9 cellular contexts compared by ENCODE assay signal in the genomic region with DNA sequence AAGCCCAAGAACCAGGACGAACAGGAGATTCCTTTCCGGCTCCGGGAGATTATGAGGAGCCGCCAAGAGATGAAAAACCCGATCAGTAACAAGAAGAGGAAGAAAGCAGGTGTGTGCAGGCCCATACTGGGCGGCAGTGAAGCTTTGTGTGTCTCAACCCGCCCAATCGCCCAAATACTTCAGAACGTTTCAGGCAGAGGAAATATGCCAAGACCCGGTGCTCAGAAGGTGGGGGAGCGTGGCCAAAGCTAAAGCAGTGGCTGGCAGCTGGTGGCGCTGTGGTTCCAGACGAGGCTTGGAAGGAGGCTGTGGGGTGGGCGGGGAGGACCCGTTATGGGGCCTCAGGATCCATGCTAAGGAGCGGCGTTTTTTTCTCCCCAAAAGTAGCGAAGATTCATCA. TPM values are rescaled to one million over a fixed set of nuclear protein-coding genes. Genes with fewer than 3 reads are reported as not detected.
DNase-seq lines count a peak whose midpoint lies in the region; FAIRE-seq and TF ChIP-seq lines count a peak whose summit lies in the region.
"Had no signal": no experiment of that assay in that cellular context is flagged by ENCODE, and none has a peak within 500 bp of the region (broad histone marks: within the 10 kb centered on the region; RNA-seq: fewer than 3 reads in every experiment).

No MANE protein-coding gene starts in this region.

- peaks cover 3% of the 10 kb centered on the region for H4K20me1 ChIP-seq in neural progenitor cell (ENCODE audit: low read depth)

- H3K36me3 Mint-ChIP-seq in neural progenitor cell, result peaks cover 9% of the 10 kb centered on the region

- peaks cover 3% of the 10 kb centered on the region for H3K27me3 Mint-ChIP-seq in neural progenitor cell (ENCODE audit: insufficient read depth, low read depth)

- H3K4me1 ChIP-seq in neural progenitor cell, result peaks cover 13% of the 10 kb centered on the region

- peak overlapping the region; percentile 96 for H3K4me3 Mint-ChIP-seq in neural progenitor cell

- DNase-seq in GM06990 (ENCODE audit: extremely low read depth, insufficient read length) (no peak), NOMO-1 (lab: John Stamatoyannopoulos, UW; ENCODE audit: unreplicated experiment in 2 of 2) (peak; percentile 10 to 54), bronchial epithelial cell (ENCODE audit: low read depth) (peak; percentile 52), neural progenitor cell (ENCODE audit: low spot score) (peak; percentile 48), NCI-H1930 (lab: John Stamatoyannopoulos, UW) (no peak), NCI-H2196 treated with DMSO at 0.1 percent for 48 hours (lab: John Stamatoyannopoulos, UW; ENCODE audit: unreplicated experiment) (no peak), cortex of kidney (lab: John Stamatoyannopoulos, UW) (no peak)
- DNase-seq in stimulated activated CD4-positive, alpha-beta T cell treated with anti-CD3 and anti-CD28 coated beads, Interleukin-15, amount 100 ng/mL, for 24 hours, result no peak

- TF ChIP-seq CTCF in GM06990 (IDR thresholded peaks at IDR 0.05; ENCODE audit: insufficient read depth, low read length, poor library complexity, severe bottlenecking), result peak; percentile 18
- peak; percentile 38 for TF ChIP-seq CTCF in bronchial epithelial cell (IDR thresholded peaks at IDR 0.05; ENCODE audit: insufficient read depth, low read length, severe bottlenecking)
- TF ChIP-seq CTCF in neural progenitor cell (IDR thresholded peaks at IDR 0.05), result no peak

- FAIRE-seq in bronchial epithelial cell (lab: Jason Lieb, UNC), result no peak

- no peaks in the 10 kb centered on the region for H3K9me3 Mint-ChIP-seq in neural progenitor cell
- H3K9me3 Mint-ChIP-seq: activated naive CD4-positive, alpha-beta T cell treated with anti-CD3 and anti-CD28 coated beads, Interleukin-2, amount 50 U/mL, for 72 hours had no signal

- H2AFZ ChIP-seq in neural progenitor cell (replicated peaks), result no peak overlapping the region

- no peak overlapping the region for H3K27ac ChIP-seq in neural progenitor cell

- H3K36me3 ChIP-seq in GM06990 (ENCODE audit: control insufficient read depth, insufficient read depth, low read length) (peaks cover 31% of the 10 kb centered on the region), bronchial epithelial cell (ENCODE audit: control insufficient read depth, insufficient read depth, low read length) (peaks cover 34% of the 10 kb centered on the region), neural progenitor cell (peaks cover 6% of the 10 kb centered on the region)

- peaks cover 49% of the 10 kb centered on the region for H3K79me2 ChIP-seq in neural progenitor cell (ENCODE audit: low read depth)

- H3K4me3 ChIP-seq in GM06990 (replicated peaks; ENCODE audit: low read depth, low read length) (peak overlapping the region; percentile 13; the same call in 1 of the 2 replicates), bronchial epithelial cell (ENCODE audit: low read depth, low read length) (no peak overlapping the region), neural progenitor cell (peak overlapping the region; percentile 99)

- peak overlapping the region; percentile 97 for H3K4me2 ChIP-seq in neural progenitor cell

- H3K27me3 ChIP-seq in GM06990 (replicated peaks; ENCODE audit: control insufficient read depth, insufficient read depth, low read length), result no peaks in the 10 kb centered on the region
- H3K27me3 ChIP-seq in bronchial epithelial cell (ENCODE audit: control insufficient read depth, insufficient read depth, low read length), result no peaks in the 10 kb centered on the region
- no peaks in the 10 kb centered on the region for H3K27me3 ChIP-seq in neural progenitor cell

- H3K4me1 Mint-ChIP-seq in neural progenitor cell, result peaks cover 21% of the 10 kb centered on the region

- H3K27ac Mint-ChIP-seq in neural progenitor cell, result no peak overlapping the region

- H3K9ac ChIP-seq in neural progenitor cell, result no peak overlapping the region

- H3K9me3 ChIP-seq in neural progenitor cell (ENCODE audit: low read depth), result no peaks in the 10 kb centered on the region

- peaks cover 19% of the 10 kb centered on the region for H3F3A ChIP-seq in neural progenitor cell (ENCODE audit: low read depth)

RNA-seq across cellular contexts. Expression of a gene that starts 1.2 kb away (rescaled TPM):
- total RNA-seq in bronchial epithelial cell (6.8 and 10.2 TPM in 2 replicates), neural progenitor cell (ENCODE audit: low replicate concordance) (22.4 and 27.8 TPM in 2 replicates)

RNA-seq across cellular contexts. Expression of a gene that starts 1.3 kb away (rescaled TPM):
- 47.7 and 73.7 TPM in 2 replicates for total RNA-seq in bronchial epithelial cell
- total RNA-seq in neural progenitor cell (ENCODE audit: low replicate concordance), result 11.9 and 51.4 TPM in 2 replicates

RNA-seq across cellular contexts. Expression of a gene that starts 11.4 kb away (rescaled TPM):
- total RNA-seq in bronchial epithelial cell (not detected in 2 replicates), neural progenitor cell (ENCODE audit: low replicate concordance) (not detected in 2 replicates)

RNA-seq across cellular contexts. Expression of a gene that starts 15.8 kb away (rescaled TPM):
- total RNA-seq in bronchial epithelial cell, result 23.0 and 25.8 TPM in 2 replicates
- 31.2 and 40.3 TPM in 2 replicates for total RNA-seq in neural progenitor cell (ENCODE audit: low replicate concordance)

RNA-seq across cellular contexts. Expression of a gene that starts 16.1 kb away (rescaled TPM):
- total RNA-seq in bronchial epithelial cell, result 77.7 and 84.4 TPM in 2 replicates
- total RNA-seq in neural progenitor cell (ENCODE audit: low replicate concordance), result 46.2 and 79.3 TPM in 2 replicates

Comparison
In these comparisons a context has a peak if more than half of its experiments do, and no peak if none do; other contexts are left out.
1. DNase-seq: peak in NOMO-1 (2 of 2), bronchial epithelial cell (single experiment) and neural progenitor cell (single experiment); none in GM06990 (single experiment), stimulated activated CD4-positive, alpha-beta T cell treated with anti-CD3 and anti-CD28 coated beads, Interleukin-15, amount 100 ng/mL, for 24 hours (single experiment), NCI-H1930 (0 of 2), NCI-H2196 treated with DMSO at 0.1 percent for 48 hours (single experiment) and cortex of kidney (single experiment).